1 cellular context compared by ENCODE assay signal in the genomic region with DNA sequence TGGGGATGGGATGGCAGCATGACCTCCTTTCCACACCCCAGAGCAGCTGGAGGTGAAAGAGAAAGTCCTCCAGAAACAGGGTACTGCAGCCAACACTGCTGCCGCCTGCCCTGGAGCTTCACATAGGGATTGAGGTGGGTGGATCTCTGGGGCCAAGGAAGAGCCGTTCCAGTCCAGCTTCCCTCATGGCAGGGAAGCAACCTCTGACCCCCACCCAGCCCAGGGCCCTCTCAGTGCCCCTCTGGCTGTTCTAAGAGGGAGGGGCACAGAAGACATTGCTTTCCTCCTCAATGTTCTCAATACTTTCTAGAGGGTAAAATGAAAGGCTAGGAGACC.
TF ChIP-seq lines count a peak whose summit lies in the region.

No MANE protein-coding gene starts in this region.

TF ChIP-seq in IMR-90, 13 proteins besides CTCF, POLR2A, EP300 and RAD21:
- TF ChIP-seq SMC3 (IDR thresholded peaks at IDR 0.05; ENCODE audit: low read depth, low read length) (no peak), MAFK (IDR thresholded peaks at IDR 0.05; ENCODE audit: low read depth, low read length) (no peak), MAZ (IDR thresholded peaks at IDR 0.05; ENCODE audit: borderline replicate concordance, low read depth, low read length) (no peak), RCOR1 (IDR thresholded peaks at IDR 0.05; ENCODE audit: insufficient replicate concordance, low read length) (no peak), NFE2L2 (IDR thresholded peaks at IDR 0.05; ENCODE audit: low read depth, low read length) (no peak), RFX5 (IDR thresholded peaks at IDR 0.05; ENCODE audit: low read depth, low read length) (no peak), BHLHE40 (IDR thresholded peaks at IDR 0.05; ENCODE audit: low read depth, low read length) (no peak), MXI1 (IDR thresholded peaks at IDR 0.05; ENCODE audit: borderline replicate concordance, low read depth, low read length) (no peak), CEBPB (IDR thresholded peaks at IDR 0.05; ENCODE audit: low read depth, low read length) (no peak), FOS (IDR thresholded peaks at IDR 0.05; ENCODE audit: low read depth, low read length) (no peak)
- TF ChIP-seq, protein P1, sequence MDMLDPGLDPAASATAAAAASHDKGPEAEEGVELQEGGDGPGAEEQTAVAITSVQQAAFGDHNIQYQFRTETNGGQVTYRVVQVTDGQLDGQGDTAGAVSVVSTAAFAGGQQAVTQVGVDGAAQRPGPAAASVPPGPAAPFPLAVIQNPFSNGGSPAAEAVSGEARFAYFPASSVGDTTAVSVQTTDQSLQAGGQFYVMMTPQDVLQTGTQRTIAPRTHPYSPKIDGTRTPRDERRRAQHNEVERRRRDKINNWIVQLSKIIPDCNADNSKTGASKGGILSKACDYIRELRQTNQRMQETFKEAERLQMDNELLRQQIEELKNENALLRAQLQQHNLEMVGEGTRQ (IDR thresholded peaks at IDR 0.05; ENCODE audit: low read depth, low read length): no peak
- TF ChIP-seq, protein P2, sequence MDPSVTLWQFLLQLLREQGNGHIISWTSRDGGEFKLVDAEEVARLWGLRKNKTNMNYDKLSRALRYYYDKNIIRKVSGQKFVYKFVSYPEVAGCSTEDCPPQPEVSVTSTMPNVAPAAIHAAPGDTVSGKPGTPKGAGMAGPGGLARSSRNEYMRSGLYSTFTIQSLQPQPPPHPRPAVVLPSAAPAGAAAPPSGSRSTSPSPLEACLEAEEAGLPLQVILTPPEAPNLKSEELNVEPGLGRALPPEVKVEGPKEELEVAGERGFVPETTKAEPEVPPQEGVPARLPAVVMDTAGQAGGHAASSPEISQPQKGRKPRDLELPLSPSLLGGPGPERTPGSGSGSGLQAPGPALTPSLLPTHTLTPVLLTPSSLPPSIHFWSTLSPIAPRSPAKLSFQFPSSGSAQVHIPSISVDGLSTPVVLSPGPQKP (IDR thresholded peaks at IDR 0.05; ENCODE audit: borderline replicate concordance, low read depth, low read length): no peak
